In genomic region chr17:8384801-8385335, GRCh38 we compare ENCODE assay signal across 9 cellular contexts. TPM values are rescaled to one million over a fixed set of nuclear protein-coding genes. Genes with fewer than 3 reads are reported as not detected.
A peak's percentile ranks its signal among the peaks of the same experiment; 100 is the strongest.
DNase-seq lines count a peak whose midpoint lies in the region; ATAC-seq and TF ChIP-seq lines count a peak whose summit lies in the region.
"Had no signal": no experiment of that assay in that cellular context is flagged by ENCODE, and none has a peak within 500 bp of the region (broad histone marks: within the 10 kb centered on the region; RNA-seq: fewer than 3 reads in every experiment).

No MANE protein-coding gene starts in this region.

- DNase-seq in MG63 (peak; percentile 85), naive B cell (no peak), anterior cingulate cortex (lab: John Stamatoyannopoulos, UW) (no peak)
- no peak for DNase-seq in central memory CD8-positive, alpha-beta T cell (ENCODE audit: low spot score in 2 of 2)
- no peak for DNase-seq in stimulated activated CD4-positive, alpha-beta T cell treated with anti-CD3 and anti-CD28 coated beads, Interleukin-2, amount 100 ng/mL, for 48 hours
- DNase-seq: stimulated activated CD4-positive, alpha-beta T cell treated with anti-CD3 and anti-CD28 coated beads, Interleukin-15, amount 100 ng/mL, for 24 hours had no signal

- peaks cover 70% of the 10 kb centered on the region for H3K4me1 Mint-ChIP-seq in central memory CD8-positive, alpha-beta T cell
- H3K4me1 Mint-ChIP-seq in naive B cell = peaks cover 29 to 46% (median 41%) of the 10 kb centered on the region in 3 donors

- peaks cover 35% of the 10 kb centered on the region for H3K4me1 ChIP-seq in DOHH2 (ENCODE audit: control insufficient read depth, low read length)

- H3K36me3 ChIP-seq in DOHH2 (ENCODE audit: control insufficient read depth, low read length) = peaks cover 30% of the 10 kb centered on the region
- peaks cover 29% of the 10 kb centered on the region for H3K36me3 ChIP-seq in MG63

- peak overlapping the region; percentile 75 for H3K4me2 ChIP-seq in DOHH2 (ENCODE audit: low read length)

- peaks cover 22% of the 10 kb centered on the region; the same call in 1 of the 2 replicates for H4K20me1 ChIP-seq in DOHH2 (ENCODE audit: control insufficient read depth, insufficient read depth, low read depth, low read length)

- H3K4me3 Mint-ChIP-seq in central memory CD8-positive, alpha-beta T cell = peak overlapping the region; percentile 97
- peak overlapping the region; percentile 52 to 100 (median 97) for H3K4me3 Mint-ChIP-seq in naive B cell

- H3K27me3 Mint-ChIP-seq in central memory CD8-positive, alpha-beta T cell = no peaks in the 10 kb centered on the region
- H3K27me3 Mint-ChIP-seq in naive B cell = no peaks in the 10 kb centered on the region

- peaks cover 52% of the 10 kb centered on the region for H3K79me2 ChIP-seq in DOHH2 (ENCODE audit: control insufficient read depth, low read length)

- no peaks in the 10 kb centered on the region for H3K9me3 Mint-ChIP-seq in central memory CD8-positive, alpha-beta T cell
- no peaks in the 10 kb centered on the region for H3K9me3 Mint-ChIP-seq in naive B cell

- peaks cover 28% of the 10 kb centered on the region for H3F3A ChIP-seq in DOHH2 (ENCODE audit: control insufficient read depth, insufficient read depth)

- no peak overlapping the region for H3K27ac ChIP-seq in DOHH2 (ENCODE audit: low read depth, low read length)

- peak overlapping the region; percentile 57 for H3K27ac Mint-ChIP-seq in central memory CD8-positive, alpha-beta T cell (ENCODE audit: low read depth)
- peak overlapping the region in 4 of 6 donors; percentile 65 to 94 (median 80) for H3K27ac Mint-ChIP-seq in naive B cell

- peaks cover 46% of the 10 kb centered on the region for H3K36me3 Mint-ChIP-seq in central memory CD8-positive, alpha-beta T cell (ENCODE audit: insufficient read depth)
- H3K36me3 Mint-ChIP-seq in naive B cell = peaks cover 6 to 14% of the 10 kb centered on the region in 2 donors

- H3K27me3 ChIP-seq in DOHH2 (ENCODE audit: control insufficient read depth, low read length) (no peaks in the 10 kb centered on the region), MG63 (no peaks in the 10 kb centered on the region)

- H3K9me2 ChIP-seq in DOHH2 (replicated peaks; ENCODE audit: control insufficient read depth, low read length) = no peaks in the 10 kb centered on the region

- ATAC-seq in central memory CD8-positive, alpha-beta T cell (replicated peaks; ENCODE audit: extremely low read depth, poor library complexity, severe bottlenecking) = no peak
- ATAC-seq in naive B cell (ENCODE audit: low read depth in 2 of 2) = no peak
- ATAC-seq in GM21447 (IDR thresholded peaks at IDR 0.05; ENCODE audit: unreplicated experiment) = no peak
- ATAC-seq in HG02885 (IDR thresholded peaks at IDR 0.05; ENCODE audit: poor library complexity, unreplicated experiment) = no peak

- H3K4me3 ChIP-seq in DOHH2 (ENCODE audit: low read length) (peak overlapping the region; percentile 78), MG63 (peak overlapping the region; percentile 88)

- no peak for TF ChIP-seq CTCF in DOHH2 (IDR thresholded peaks at IDR 0.05; ENCODE audit: low read depth, low read length, poor library complexity, severe bottlenecking)

- H3K9me3 ChIP-seq in DOHH2 (ENCODE audit: control insufficient read depth, insufficient read depth, low read length) = no peaks in the 10 kb centered on the region
- H3K9me3 ChIP-seq in MG63 = no peaks in the 10 kb centered on the region

RNA-seq across cellular contexts. Expression of gene RPL26, which starts 1.9 kb away (rescaled TPM):
- total RNA-seq in MG63 (2014; rRNA removed; shearing (Covaris generic); ENCODE audit: low replicate concordance) = 5,040 and 8,050 TPM in 2 replicates
- polyA plus RNA-seq in naive B cell (ENCODE audit: low read depth in 6 of 6) = 1,000 to 10,000 TPM; 1,225 to 2,056 (median 1,703) TPM

RNA-seq across cellular contexts. Expression of gene RNF222, which starts 12.8 kb away (rescaled TPM):
- total RNA-seq in MG63 (2014; rRNA removed; shearing (Covaris generic); ENCODE audit: low replicate concordance) = not detected in 2 replicates
- polyA plus RNA-seq in naive B cell (ENCODE audit: low read depth in 6 of 6) = under 1 TPM in 3 of 6 donors, not detected in 3; 0.13 to 0.35 (median 0.23) TPM

RNA-seq across cellular contexts. Expression of gene ODF4, which starts 45.2 kb away (rescaled TPM):
- total RNA-seq in MG63 (2014; rRNA removed; shearing (Covaris generic); ENCODE audit: low replicate concordance) = not detected in 2 replicates
- not detected for polyA plus RNA-seq in naive B cell (ENCODE audit: low read depth in 6 of 6)

RNA-seq across cellular contexts. Expression of gene NDEL1, which starts 50.8 kb away (rescaled TPM):
- total RNA-seq in MG63 (2014; rRNA removed; shearing (Covaris generic); ENCODE audit: low replicate concordance) = 41.8 and 125 TPM in 2 replicates
- 10 to 100 TPM; 38.4 to 54.9 (median 44.6) TPM for polyA plus RNA-seq in naive B cell (ENCODE audit: low read depth in 6 of 6)
